8 cellular contexts compared by ENCODE assay signal in genomic region chr18:26657618-26658581, GRCh38.
DNase-seq lines count a peak whose midpoint lies in the region; ATAC-seq and TF ChIP-seq lines count a peak whose summit lies in the region.

No MANE protein-coding gene starts in this region.

- H3K27me3 ChIP-seq in heart left ventricle, result peaks cover 0 to 37% (median 3%) of the 10 kb centered on the region in 9 donors
- H3K27me3 ChIP-seq in vagina, result no peaks in the 10 kb centered on the region

- intact Hi-C loops in heart left ventricle (cut with DNase I) (loop anchor here in 9 of 10 donors (2.0 to 10.0 kb wide), 11 partner anchors 39 to 566 kb away; partner anchors contain the start of genes KCTD1 (in 5 of the 9), TAF4B (in 2 of the 9) and SS18 (in 1 of the 9)), cardiac septum (cut with DNase I) (loop anchor here (2.0 to 10.0 kb wide), 2 partner anchors 109 to 193 kb away; partner anchors contain the start of gene KCTD1), vagina (cut with DNase I) (loop anchor here (5.0 kb wide), 1 partner anchor 111 kb away; the partner anchor contains the start of gene KCTD1)

- no peak for TF ChIP-seq CTCF in heart left ventricle (IDR thresholded peaks at IDR 0.05)
- TF ChIP-seq CTCF in astrocyte of the cerebellum (IDR thresholded peaks at IDR 0.05; ENCODE audit: low read depth, low read length, missing control alignments), result no peak
- no peak for TF ChIP-seq CTCF in vagina (IDR thresholded peaks at IDR 0.05)

- no peaks in the 10 kb centered on the region for H3K9me3 ChIP-seq in heart left ventricle
- no peaks in the 10 kb centered on the region for H3K9me3 ChIP-seq in mesodermal cell (ENCODE audit: control insufficient read depth, low read length)
- H3K9me3 ChIP-seq in vagina, result no peaks in the 10 kb centered on the region

- H3K36me3 ChIP-seq in heart left ventricle, result no peaks in the 10 kb centered on the region
- H3K36me3 ChIP-seq in mesodermal cell (ENCODE audit: control insufficient read depth, insufficient read depth, low read length), result no peaks in the 10 kb centered on the region
- no peaks in the 10 kb centered on the region for H3K36me3 ChIP-seq in vagina

- 12 to 14% (median 13%) methylated on average over 16 of the region's 16 CpGs for whole genome bisulfite sequencing in heart left ventricle, 4 donors
- 30 to 65% methylated on average over 8 to 10 of the region's 16 CpGs for WGBS in mesodermal cell (ENCODE audit: insufficient coverage in 2 of 2), 2 experiments

- H3K4me3 ChIP-seq in heart left ventricle (peak overlapping the region; percentile 64 to 92 (median 74)), astrocyte of the cerebellum (ENCODE audit: low read depth, low read length) (peak overlapping the region; percentile 67), mesodermal cell (ENCODE audit: extremely low read depth, insufficient read depth, low read length, poor library complexity, severe bottlenecking) (peak overlapping the region; percentile 70), vagina (peak overlapping the region; percentile 59 to 66)

- H3K27ac ChIP-seq in heart left ventricle (peak overlapping the region; percentile 49 to 92 (median 85)), mesodermal cell (ENCODE audit: low read depth, low read length, severe bottlenecking) (peak overlapping the region; percentile 76), vagina (peak overlapping the region; percentile 89)

- in situ Hi-C loops in astrocyte of the cerebellum (cut with HindIII; ENCODE audit: low sequenced_read_pairs), result no loop called here

- TF ChIP-seq POLR2A in heart left ventricle (IDR thresholded peaks at IDR 0.05), result no peak
- TF ChIP-seq POLR2A in vagina (IDR thresholded peaks at IDR 0.05), result no peak

- DNase-seq in heart left ventricle, result no peak
- DNase-seq in cardiac septum (ENCODE audit: low spot score), result no peak
- DNase-seq in astrocyte of the cerebellum (ENCODE audit: low read depth), result no peak
- DNase-seq in vagina (ENCODE audit: extremely low spot score in 2 of 2), result peak in 1 of 2 donors; percentile 52
- no peak for DNase-seq in NCI-H1092 treated with DMSO at 0.1 percent for 48 hours (lab: John Stamatoyannopoulos, UW)

- H3K4me1 ChIP-seq in heart left ventricle (peaks cover 0 to 27% (median 12%) of the 10 kb centered on the region in 12 donors), mesodermal cell (ENCODE audit: control insufficient read depth, insufficient read depth, low read length, poor library complexity, severe bottlenecking) (peaks cover 11% of the 10 kb centered on the region), vagina (peaks cover 22% of the 10 kb centered on the region)

- ATAC-seq in heart left ventricle (no peak), GM18520 (IDR thresholded peaks at IDR 0.05; ENCODE audit: unreplicated experiment) (no peak), HG03139 (IDR thresholded peaks at IDR 0.05; ENCODE audit: unreplicated experiment) (no peak)
